Comparison of ENCODE assay signal across 5 cellular contexts in genomic region chrX:68287419-68287818, GRCh38.
"Had no signal": no experiment of that assay in that cellular context is flagged by ENCODE, and none has a peak within 500 bp of the region (broad histone marks: within the 10 kb centered on the region; RNA-seq: fewer than 3 reads in every experiment).

No MANE protein-coding gene starts in this region.

- H3K4me1 Mint-ChIP-seq: GM23338, H9 had no signal

- H3K4me3 Mint-ChIP-seq: GM23338, H9 had no signal

- H3K27ac Mint-ChIP-seq: GM23338, H9 had no signal

- H3K9me3 Mint-ChIP-seq: GM23338 had no signal

- ATAC-seq: GM23338 had no signal

- DNase-seq: H9, HCEC 1CT, IMR-90, KBM-7 had no signal
